In genomic region chr3:146493761-146494160, GRCh38 we compare ENCODE assay signal across 2 cellular contexts.
TF ChIP-seq lines count a peak whose summit lies in the region.

No MANE protein-coding gene starts in this region.

TF ChIP-seq in HepG2, 621 proteins besides CTCF, POLR2A, EP300 and RAD21:
- no peak for TF ChIP-seq SOX13 (IDR thresholded peaks at IDR 0.05)
- TF ChIP-seq SOX13 (CRISPR knock-in tag; conservative IDR thresholded peaks at IDR 0.05 in 1 of 2, IDR thresholded peaks at IDR 0.05 in 1 of 2), result no peak
- 0 out of 2 replicates have a peak, but pooled peaks have one; percentile 17 for TF ChIP-seq ATF7 (IDR thresholded peaks at IDR 0.05)
- no peak for TF ChIP-seq ATF7 (CRISPR knock-in tag; IDR thresholded peaks at IDR 0.05)

TF ChIP-seq in SK-N-SH, 30 proteins besides CTCF, POLR2A, EP300 and RAD21:
- TF ChIP-seq PBX3 (IDR thresholded peaks at IDR 0.05), result no peak
- no peak for TF ChIP-seq JUND (IDR thresholded peaks at IDR 0.05)
- TF ChIP-seq YY1 (IDR thresholded peaks at IDR 0.05; ENCODE audit: low read depth), result no peak
- no peak for TF ChIP-seq TAF1 (IDR thresholded peaks at IDR 0.05; ENCODE audit: borderline replicate concordance, low read depth, low read length)
- no peak for TF ChIP-seq ZBTB33 (IDR thresholded peaks at IDR 0.05; ENCODE audit: borderline replicate concordance, low read depth)
- TF ChIP-seq USF1 (IDR thresholded peaks at IDR 0.05; ENCODE audit: borderline replicate concordance, low read depth), result no peak
- TF ChIP-seq NFIC (IDR thresholded peaks at IDR 0.05; ENCODE audit: borderline replicate concordance), result no peak
- no peak for TF ChIP-seq FOSL2 (IDR thresholded peaks at IDR 0.05; ENCODE audit: borderline replicate concordance, low read depth)
- no peak for TF ChIP-seq GATA2 (CRISPR knock-in tag; IDR thresholded peaks at IDR 0.05)
- TF ChIP-seq POLR2AphosphoS5 (IDR thresholded peaks at IDR 0.05; ENCODE audit: low read depth, low read length), result no peak
- TF ChIP-seq FOXJ3 (CRISPR knock-in tag; IDR thresholded peaks at IDR 0.05), result no peak
- no peak for TF ChIP-seq RCOR1 (IDR thresholded peaks at IDR 0.05; ENCODE audit: low read length)
